7 cellular contexts compared by ENCODE assay signal in the genomic region with DNA sequence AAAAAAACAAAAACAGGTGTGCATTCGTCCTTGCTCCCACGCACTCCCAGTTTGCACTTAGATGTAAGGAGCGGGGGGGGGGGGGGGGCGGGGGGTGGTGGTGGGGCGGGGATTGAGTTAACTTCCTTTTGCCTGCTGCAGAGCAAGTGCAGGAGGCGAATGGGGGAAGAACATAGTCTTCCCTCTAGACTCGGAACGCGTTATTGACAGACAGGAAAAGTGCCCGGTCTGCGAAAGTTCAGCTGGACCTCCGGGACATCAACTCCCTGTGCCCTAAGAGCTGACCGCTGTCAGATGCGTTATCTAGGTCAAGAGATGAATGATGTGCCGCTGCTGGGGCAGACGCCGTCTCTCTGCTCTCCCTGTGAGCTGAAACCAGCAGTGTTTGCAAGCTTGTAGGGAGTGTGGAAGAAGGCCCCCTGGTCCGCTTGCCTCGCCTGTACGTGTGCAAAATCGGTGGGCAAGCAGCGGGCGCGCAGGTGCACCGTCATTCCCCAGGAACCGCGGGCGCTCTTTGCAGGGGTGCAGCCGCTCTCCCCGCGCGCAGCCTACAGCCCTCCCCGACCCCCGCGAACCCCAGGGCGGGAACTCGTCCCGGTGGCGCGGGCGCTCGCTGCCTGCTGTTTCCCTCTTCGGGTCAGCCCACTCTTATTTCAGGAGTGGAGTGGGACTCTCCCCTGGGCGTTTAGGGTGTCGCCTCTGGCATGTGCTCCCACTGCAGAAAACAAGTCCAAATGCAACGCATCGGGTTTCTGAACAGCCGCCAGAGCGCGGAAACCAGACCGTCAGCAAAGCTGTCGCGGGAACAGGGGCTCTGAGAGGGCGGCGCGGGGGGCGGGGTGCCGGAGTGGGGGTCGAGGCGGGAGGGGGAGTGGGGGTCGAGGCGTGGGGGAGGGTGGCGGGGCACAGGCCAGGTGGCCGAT. TPM values are rescaled to one million over a fixed set of nuclear protein-coding genes. Genes with fewer than 3 reads are reported as not detected.
DNase-seq lines count a peak whose midpoint lies in the region; ATAC-seq and TF ChIP-seq lines count a peak whose summit lies in the region.

No MANE protein-coding gene starts in this region.

- intact Hi-C loops in ascending aorta (cut with DNase I), result loop anchor here (5.0 kb wide), 1 partner anchor 254 kb away; no protein-coding TSS in a partner anchor

- no peaks in the 10 kb centered on the region for H3K9me3 ChIP-seq in OCI-LY3 (ENCODE audit: insufficient read depth, low read length)
- H3K9me3 ChIP-seq in ascending aorta, result no peaks in the 10 kb centered on the region
- H3K9me3 ChIP-seq in iPS-20b (ENCODE audit: insufficient read depth, low read depth, low read length), result no peaks in the 10 kb centered on the region
- no peaks in the 10 kb centered on the region for H3K9me3 ChIP-seq in smooth muscle cell (replicated peaks; ENCODE audit: low read depth)

- H2AFZ ChIP-seq in OCI-LY3 (ENCODE audit: low read depth, low read length) (no peak overlapping the region), smooth muscle cell (ENCODE audit: low read depth) (no peak overlapping the region)

- TF ChIP-seq CTCF in GM13977 (IDR thresholded peaks at IDR 0.05; ENCODE audit: extremely low read depth, insufficient read depth, missing control alignments), result no peak
- no peak for TF ChIP-seq CTCF in OCI-LY3 (IDR thresholded peaks at IDR 0.05; ENCODE audit: low read depth, low read length)
- no peak for TF ChIP-seq CTCF in ascending aorta (IDR thresholded peaks at IDR 0.05)
- no peak for TF ChIP-seq CTCF in smooth muscle cell (IDR thresholded peaks at IDR 0.05; ENCODE audit: borderline replicate concordance, insufficient read depth, poor library complexity, severe bottlenecking)

- ATAC-seq in GM21423 (IDR thresholded peaks at IDR 0.05; ENCODE audit: unreplicated experiment) (no peak), HG02623 (IDR thresholded peaks at IDR 0.05; ENCODE audit: unreplicated experiment) (no peak)

- in situ Hi-C loops in GM13977 (cut with MboI; ENCODE audit: low pct_unique_long_range_greater_than_20kb, low sequenced_read_pairs, unreplicated experiment), result no loop called here

- H3K9ac ChIP-seq in OCI-LY3 (ENCODE audit: low read length) (peak overlapping the region; percentile 49), iPS-20b (ENCODE audit: low read depth, low read length) (no peak overlapping the region), smooth muscle cell (ENCODE audit: low read depth) (no peak overlapping the region)

- H3K36me3 ChIP-seq in OCI-LY3 (replicated peaks; ENCODE audit: low read depth, low read length) (peaks cover 11% of the 10 kb centered on the region), ascending aorta (no peaks in the 10 kb centered on the region), iPS-20b (ENCODE audit: insufficient read depth, low read depth, low read length) (no peaks in the 10 kb centered on the region), smooth muscle cell (ENCODE audit: low read depth) (no peaks in the 10 kb centered on the region)

- peak overlapping the region; percentile 98 for H3K4me3 ChIP-seq in OCI-LY3 (ENCODE audit: low read length)
- peak overlapping the region; percentile 92 to 97 for H3K4me3 ChIP-seq in ascending aorta
- peak overlapping the region; percentile 53 for H3K4me3 ChIP-seq in iPS-20b (ENCODE audit: low read length)
- peak overlapping the region; percentile 93 for H3K4me3 ChIP-seq in smooth muscle cell

- DNase-seq in GM13977 (ENCODE audit: low spot score) (peak; percentile 74), ascending aorta (ENCODE audit: low spot score in 2 of 2) (no peak), smooth muscle cell (lab: John Stamatoyannopoulos, UW; ENCODE audit: unreplicated experiment) (peak; percentile 40)

- 2% methylated on average over 50 of the region's 64 CpGs for WGBS in smooth muscle cell (ENCODE audit: low lambda C conversion rate)

- H4K20me1 ChIP-seq in OCI-LY3 (ENCODE audit: insufficient read depth, low read length) (peaks cover 20% of the 10 kb centered on the region), smooth muscle cell (ENCODE audit: low read depth) (peaks cover 36% of the 10 kb centered on the region)

- H3K27me3 ChIP-seq in OCI-LY3 (ENCODE audit: low read depth, low read length), result no peaks in the 10 kb centered on the region
- no peaks in the 10 kb centered on the region for H3K27me3 ChIP-seq in ascending aorta
- peaks cover 70% of the 10 kb centered on the region for H3K27me3 ChIP-seq in iPS-20b (ENCODE audit: insufficient read depth, low read length)
- H3K27me3 ChIP-seq in smooth muscle cell (ENCODE audit: low read depth), result no peaks in the 10 kb centered on the region

- H3K27ac ChIP-seq in OCI-LY3 (ENCODE audit: low read length) (peak overlapping the region; percentile 71), ascending aorta (peak overlapping the region; percentile 97 to 99), iPS-20b (ENCODE audit: low read length) (no peak overlapping the region), smooth muscle cell (ENCODE audit: low read depth) (no peak overlapping the region)

- H3K4me2 ChIP-seq in OCI-LY3 (ENCODE audit: low read length), result peak overlapping the region; percentile 100
- peak overlapping the region; percentile 90 for H3K4me2 ChIP-seq in smooth muscle cell

- H3K79me2 ChIP-seq in OCI-LY3 (ENCODE audit: low read length), result peaks cover 18% of the 10 kb centered on the region
- H3K79me2 ChIP-seq in smooth muscle cell (ENCODE audit: low read depth), result peaks cover 52% of the 10 kb centered on the region

- H3K4me1 ChIP-seq in OCI-LY3 (ENCODE audit: low read length) (peaks cover 16% of the 10 kb centered on the region), ascending aorta (peaks cover 11 to 54% of the 10 kb centered on the region in 2 donors), iPS-20b (ENCODE audit: insufficient read depth, low read length) (no peaks in the 10 kb centered on the region; the same call in 1 of the 2 replicates), smooth muscle cell (ENCODE audit: low read depth) (peaks cover 22% of the 10 kb centered on the region)

- no peaks in the 10 kb centered on the region for H3F3A ChIP-seq in smooth muscle cell (ENCODE audit: low read depth)

RNA-seq across cellular contexts. Expression of gene PFKFB3, which starts 1.9 kb away (rescaled TPM):
- total RNA-seq in ascending aorta (68.0 TPM), smooth muscle cell (45.7 and 61.3 TPM in 2 replicates)
- 68.3 and 73.4 TPM in 2 replicates for polyA plus RNA-seq in smooth muscle cell

Comparison
In these comparisons a context has a peak if more than half of its experiments do, and no peak if none do; other contexts are left out.
1. DNase-seq: peak in GM13977 (single experiment) and smooth muscle cell (single experiment); none in ascending aorta (0 of 2).
2. H3K27ac ChIP-seq: peak in OCI-LY3 (single experiment) and ascending aorta (2 of 2); none in iPS-20b (single experiment) and smooth muscle cell (single experiment).
3. Peak in every context shown above with its lines, with median percentiles within 50 percentile points of each other: H3K4me3 ChIP-seq.